Comparison of ENCODE assay signal across 23 cellular contexts in the genomic region with DNA sequence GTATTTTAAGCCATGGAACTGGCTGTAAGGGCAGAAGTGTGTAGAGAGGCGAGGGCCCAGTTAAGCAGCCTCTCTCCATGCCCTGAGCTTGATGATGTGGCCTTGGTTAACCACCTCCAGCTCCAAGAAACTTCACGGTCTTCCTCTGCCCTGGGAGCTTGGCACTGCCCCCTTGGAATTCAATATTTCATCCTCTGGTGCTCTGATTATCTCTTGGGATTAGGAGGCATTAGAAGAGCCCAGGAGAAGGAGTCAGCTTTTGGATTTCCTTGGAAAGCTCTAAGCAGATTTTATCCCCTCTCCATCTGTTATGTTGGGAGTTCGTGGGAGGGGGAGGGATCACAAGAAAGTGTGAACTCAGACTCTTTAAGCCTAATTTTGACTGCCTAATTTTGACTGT.
"Had no signal": no experiment of that assay in that cellular context is flagged by ENCODE, and none has a peak within 500 bp of the region (broad histone marks: within the 10 kb centered on the region; RNA-seq: fewer than 3 reads in every experiment).

No MANE protein-coding gene starts in this region.

- FAIRE-seq: astrocyte had no signal

- DNase-seq: activated B cell treated with CpG ODN at 0.5 μM for 24 hours; activated CD4-positive, alpha-beta T cell treated with anti-CD3 and anti-CD28 coated beads for 1 hour; activated CD4-positive, alpha-beta T cell treated with anti-CD3 and anti-CD28 coated beads, Interleukin-2, amount 10 ng/mL, durations not matched to agents 24 days and 14 days; activated CD4-positive, alpha-beta T cell treated with anti-CD3 and anti-CD28 coated beads, Interleukin-2, amount 50 U/mL, for 48 hours; activated CD8-positive, alpha-beta memory T cell treated with anti-CD3 and anti-CD28 coated beads, Interleukin-2, amount 10 ng/mL, durations not matched to agents 7 days and 5 days; activated gamma-delta T cell; activated naive CD4-positive, alpha-beta T cell treated with anti-CD3 and anti-CD28 coated beads for 36 hours; activated T-cell treated with anti-CD3 and anti-CD28 coated beads, Interleukin-2, amount 50 U/mL, for 4 hours; amygdala; KBM-7; NCI-H1092; NCI-H1417; NCI-H1694; NCI-H2029; NCI-H2107; NCI-H526; NCI-H774; NK-92 treated with Interleukin-12 subunit alpha and Interleukin-12 subunit beta, amount 100 ng/mL, for 24 hours; PC-3; SIG-M5; T-helper 17 cell; T-helper 9 cell had no signal
